ENCODE assay signal across 9 cellular contexts in the genomic region with DNA sequence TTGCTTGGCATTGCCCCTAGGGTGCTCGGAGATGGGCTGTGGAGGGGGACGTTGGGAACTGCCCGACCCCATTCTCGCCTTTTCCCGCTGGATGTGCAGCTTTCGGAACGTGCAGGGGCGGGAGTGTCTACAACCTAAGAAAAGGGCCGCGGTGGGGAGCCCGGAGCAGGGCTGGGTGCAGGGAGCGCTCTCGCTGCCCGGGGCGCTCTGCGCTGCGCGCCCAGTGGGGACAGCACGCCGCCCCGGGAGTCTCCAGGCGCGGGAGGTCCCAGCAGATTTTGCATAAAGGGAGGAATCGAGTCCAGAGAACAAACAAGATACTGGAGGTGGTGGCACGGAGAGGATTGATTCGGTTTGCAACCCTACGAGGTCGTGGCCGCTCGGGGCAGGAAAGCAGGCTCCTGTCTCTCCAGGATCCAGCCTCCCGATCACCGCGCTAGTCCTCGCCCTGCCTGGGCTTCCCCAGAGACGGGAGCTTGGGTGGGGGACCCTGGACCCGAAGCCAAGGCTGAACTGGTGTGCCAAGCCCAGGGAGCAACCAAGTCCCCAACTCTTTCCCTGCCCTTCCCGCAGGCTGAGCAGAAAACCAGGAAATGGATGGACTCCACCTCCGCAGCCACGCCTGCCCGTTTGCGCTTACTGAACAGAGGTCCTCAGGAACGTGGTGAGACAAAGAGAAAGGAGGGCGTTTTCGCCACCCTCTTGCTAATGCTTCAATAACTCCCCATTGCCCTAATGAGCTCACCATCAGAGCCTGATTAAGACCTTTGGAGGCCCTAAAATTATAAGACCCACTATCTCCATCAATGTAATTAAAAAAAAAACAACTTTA. TPM values are rescaled to one million over a fixed set of nuclear protein-coding genes. Genes with fewer than 3 reads are reported as not detected.
DNase-seq lines count a peak whose midpoint lies in the region; ATAC-seq, FAIRE-seq and TF ChIP-seq lines count a peak whose summit lies in the region.
"Had no signal": no experiment of that assay in that cellular context is flagged by ENCODE, and none has a peak within 500 bp of the region (broad histone marks: within the 10 kb centered on the region; RNA-seq: fewer than 3 reads in every experiment).

No MANE protein-coding gene starts in this region.

- H2BK15ac ChIP-seq in H1 (ENCODE audit: low read length): peak overlapping the region; percentile 73; the same call in 1 of the 2 replicates

- TF ChIP-seq CTCF in HEK293 (tag by site-specific recombination; IDR thresholded peaks at IDR 0.05): peak; percentile 85
- no peak for TF ChIP-seq CTCF in H1 (IDR thresholded peaks at IDR 0.05; ENCODE audit: control extremely low read depth in 1 of 3, insufficient read depth in 1 of 3, low read depth in 1 of 3, low read length in 3 of 3)
- TF ChIP-seq CTCF in uterus (IDR thresholded peaks at IDR 0.05): no peak
- TF ChIP-seq CTCF in GM10266 (IDR thresholded peaks at IDR 0.05; ENCODE audit: control insufficient read depth, insufficient read depth, low read depth, missing control alignments): no peak

- H3K36me3 ChIP-seq in HEK293 (ENCODE audit: control insufficient read depth in 2 of 2, insufficient read depth in 1 of 2, low read length in 2 of 2): no peaks in the 10 kb centered on the region
- H3K36me3 ChIP-seq in NT2/D1 (ENCODE audit: insufficient read depth, insufficient read length, low read length): no peaks in the 10 kb centered on the region
- H3K36me3 ChIP-seq in H1 (ENCODE audit: control insufficient read depth in 2 of 4, insufficient read depth in 4 of 4, low read length in 3 of 4): no peaks in the 10 kb centered on the region
- H3K36me3 ChIP-seq in uterus: no peaks in the 10 kb centered on the region

- TF ChIP-seq EP300 in H1 (IDR thresholded peaks at IDR 0.05; ENCODE audit: borderline replicate concordance in 1 of 2, low read depth in 2 of 2, low read length in 2 of 2): no peak

- H3K23me2 ChIP-seq in H1 (ENCODE audit: low read depth, low read length): no peaks in the 10 kb centered on the region; the same call in 1 of the 2 replicates

- H3K79me2 ChIP-seq in H1 (ENCODE audit: control insufficient read depth in 1 of 2, insufficient read depth in 2 of 2, low read length in 2 of 2): no peaks in the 10 kb centered on the region

- no peak overlapping the region for H4K91ac ChIP-seq in H1 (replicated peaks; ENCODE audit: insufficient read length, low read length)

- H3K9me3 ChIP-seq in HEK293 (ENCODE audit: control insufficient read depth, insufficient read depth, low read depth, low read length) (peaks cover 2% of the 10 kb centered on the region; the same call in 1 of the 2 replicates), NT2/D1 (ENCODE audit: insufficient read depth, low read length) (0 out of 2 replicates have a peak, but pooled peaks cover 9% of the 10 kb centered on the region), H1 (ENCODE audit: insufficient read depth in 2 of 2, low read depth in 1 of 2, low read length in 1 of 2) (no peaks in the 10 kb centered on the region; a peak in 1 of 4 replicates), uterus (no peaks in the 10 kb centered on the region)

- no peak for ATAC-seq in GM21360 (IDR thresholded peaks at IDR 0.05; ENCODE audit: unreplicated experiment)

- peaks cover 39% of the 10 kb centered on the region for H3K27me3 ChIP-seq in NT2/D1 (ENCODE audit: insufficient read depth, insufficient read length)
- H3K27me3 ChIP-seq in H1 (replicated peaks in 1 of 4; ENCODE audit: control insufficient read depth in 3 of 4, extremely low read depth in 1 of 4, insufficient read depth in 3 of 4, low read length in 3 of 4): no peaks in the 10 kb centered on the region
- no peaks in the 10 kb centered on the region for H3K27me3 ChIP-seq in uterus

- peak overlapping the region; percentile 79 to 93 for H3K4me2 ChIP-seq in H1 (ENCODE audit: insufficient read depth in 1 of 2, low read depth in 2 of 2, low read length in 2 of 2)

- peak overlapping the region; percentile 86 for H3K9ac ChIP-seq in NT2/D1 (ENCODE audit: insufficient read length, low read depth)
- peak overlapping the region in 3 of 4 experiments; percentile 49 to 64 (median 62); a peak in 5 of 7 replicates for H3K9ac ChIP-seq in H1 (replicated peaks in 1 of 4; ENCODE audit: extremely low read depth in 1 of 4, low read depth in 3 of 4, low read length in 3 of 4)

- no peak overlapping the region for H3K4ac ChIP-seq in H1 (replicated peaks; ENCODE audit: insufficient read length, low read depth, low read length)

- H2AFZ ChIP-seq in H1 (ENCODE audit: low read length): peak overlapping the region; percentile 71

- peak overlapping the region; percentile 64 for H3K4me3 ChIP-seq in HEK293 (ENCODE audit: low read depth, low read length)
- H3K4me3 ChIP-seq in NT2/D1 (ENCODE audit: insufficient read length, low read depth): peak overlapping the region; percentile 69
- H3K4me3 ChIP-seq in H1 (ENCODE audit: extremely low read depth in 1 of 4, insufficient read depth in 2 of 4, low read depth in 3 of 4, low read length in 4 of 4): peak overlapping the region; percentile 53 to 88 (median 72)
- H3K4me3 ChIP-seq in uterus: peak overlapping the region; percentile 30 to 47

- H3K56ac ChIP-seq in H1 (replicated peaks; ENCODE audit: insufficient read length, low read depth, low read length): peak overlapping the region; percentile 33

- H3K23ac ChIP-seq in H1 (ENCODE audit: insufficient read length): no peak overlapping the region

- no peak overlapping the region for H2AK5ac ChIP-seq in H1 (ENCODE audit: low read depth, low read length)

- H3K4me1 ChIP-seq in HEK293 (ENCODE audit: control insufficient read depth, insufficient read depth, low read length): peaks cover 14% of the 10 kb centered on the region
- H3K4me1 ChIP-seq in NT2/D1 (ENCODE audit: insufficient read depth, insufficient read length): peaks cover 2% of the 10 kb centered on the region
- H3K4me1 ChIP-seq in H1 (replicated peaks in 1 of 4; ENCODE audit: control insufficient read depth in 3 of 4, insufficient read depth in 4 of 4, low read length in 3 of 4): peaks cover 12 to 14% (median 13%) of the 10 kb centered on the region in 4 experiments; a peak in 6 of 7 replicates
- H3K4me1 ChIP-seq in uterus: no peaks in the 10 kb centered on the region

- H3K27ac ChIP-seq in HEK293 (ENCODE audit: extremely low read depth, low read depth, low read length) (peak overlapping the region; percentile 74; the same call in 1 of the 2 replicates), H1 (ENCODE audit: low read depth, low read length) (peak overlapping the region; percentile 54; the same call in 1 of the 2 replicates), uterus (no peak overlapping the region)

- peak; percentile 62 to 75 for TF ChIP-seq POLR2A in H1 (IDR thresholded peaks at IDR 0.05; ENCODE audit: control extremely low read depth in 1 of 2, low read depth in 2 of 2, low read length in 2 of 2)
- TF ChIP-seq POLR2A in uterus (IDR thresholded peaks at IDR 0.05): no peak

- intact Hi-C loops in uterus (cut with DNase I; ENCODE audit: low total_unique reads): no loop called here

- WGBS in H1 (ENCODE audit: extremely low coverage in 1 of 2, insufficient coverage in 1 of 2, insufficient read length in 1 of 2, insufficient replicate concordance in 2 of 2, low coverage in 1 of 2, low lambda C conversion rate in 2 of 2, missing lambda C conversion rate in 1 of 2), 2 experiments: 2% methylated on average over 44 of the region's 44 CpGs; no CpG with 5 or more reads in 1 of the 2 experiments

- peak overlapping the region; percentile 93; the same call in 1 of the 2 replicates for H4K8ac ChIP-seq in H1 (ENCODE audit: extremely low read depth, insufficient read depth, low read length)

- no peaks in the 10 kb centered on the region for H3K79me1 ChIP-seq in H1 (ENCODE audit: low read depth, low read length)

- peak overlapping the region; percentile 67; the same call in 1 of the 2 replicates for H2BK5ac ChIP-seq in H1 (ENCODE audit: low read depth, low read length)

- no peaks in the 10 kb centered on the region for H4K20me1 ChIP-seq in H1 (replicated peaks in 1 of 2; ENCODE audit: control insufficient read depth in 1 of 2, insufficient read depth in 2 of 2, low read length in 2 of 2)

- peak overlapping the region; percentile 62; the same call in 1 of the 2 replicates for H2BK20ac ChIP-seq in H1 (ENCODE audit: low read length)

- DNase-seq in AG08395 (ENCODE audit: low spot score) (peak; percentile 52), NT2/D1 (ENCODE audit: low read depth, low spot score) (peak; percentile 72), H1 (ENCODE audit: low read depth in 1 of 2, low spot score in 2 of 2) (peak; percentile 54 to 81), mesenteric fat pad (ENCODE audit: low spot score) (peak; percentile 88), uterus (peak; percentile 28 to 42), GM10266 (ENCODE audit: extremely low spot score) (no peak)

- 0 out of 2 replicates have a peak overlapping the region, but pooled peaks have one; percentile 62 for H2BK12ac ChIP-seq in H1 (ENCODE audit: low read depth, low read length)

- peak in 1 of 2 experiments; percentile 12; a peak in 2 of 4 replicates for TF ChIP-seq RAD21 in H1 (IDR thresholded peaks at IDR 0.05 in 1 of 2, conservative IDR thresholded peaks at IDR 0.05 in 1 of 2; ENCODE audit: low read depth in 2 of 2, low read length in 2 of 2)

- H2BK120ac ChIP-seq in H1 (replicated peaks; ENCODE audit: low read depth, low read length): no peak overlapping the region

- H3K18ac ChIP-seq in H1 (ENCODE audit: extremely low read depth, low read length): peak overlapping the region; percentile 96

- H3K14ac ChIP-seq in H1 (ENCODE audit: insufficient read length): peak overlapping the region; percentile 21

- H4K5ac ChIP-seq in H1 (ENCODE audit: insufficient read length, low read depth, low read length): peak overlapping the region; percentile 59

- CTCF ChIA-PET in HEK293 (lab: Yijun Ruan, JAX): interaction anchor here (0.6 to 2.1 kb wide), 6 partner anchors 11 to 35 kb away, joined by 3 to 8 read pairs (median 4); no protein-coding TSS in a partner anchor
- CTCF ChIA-PET in H1 (lab: Charles Lee; ENCODE audit: partially characterized antibody): interaction anchor here (0.7 to 3.0 kb wide), 6 partner anchors 12 to 203 kb away, joined by 3 to 9 read pairs (median 4); no protein-coding TSS in a partner anchor

- POLR2A ChIA-PET in HEK293 (lab: Yijun Ruan, JAX) (interaction anchor here (1.8 to 2.6 kb wide), 2 partner anchors 13 to 87 kb away, joined by 5 to 19 read pairs; a partner anchor contains a TSS), H1 (lab: Charles Lee; ENCODE audit: partially characterized antibody) (interaction anchor here (0.7 to 5.0 kb wide), 6 partner anchors 11 to 195 kb away, joined by 3 to 39 read pairs (median 3); a partner anchor contains a TSS)

- FAIRE-seq in H1 (lab: Jason Lieb, UNC): no peak
- FAIRE-seq: frontal cortex had no signal

RNA-seq across cellular contexts. Expression of a gene that starts 59.7 kb away (rescaled TPM):
- not detected in 2 replicates for total RNA-seq in H1 (2021; fragmentation: NEBNext Ultra II Directional; extraction: Animal tissue kit (Norgen Biotek cat#: 25700))
- under 0.01 TPM in 1 of 2 replicates, not detected in the other for polyA plus RNA-seq in H1 (2011; rRNA removed)
- 0.01 TPM for polyA plus RNA-seq in H1 (2011; cell fraction: cytosol; rRNA removed)
- polyA plus RNA-seq in H1 (2011; cell fraction: nucleus; rRNA removed): not detected
- not detected in 4 replicates for polyA plus RNA-seq in H1 (2012, experiment 1 of 2)
- polyA plus RNA-seq in H1 (2012, experiment 2 of 2): not detected
- polyA plus RNA-seq in H1 (2013, experiment 1 of 2): not detected
- under 0.01 TPM for polyA plus RNA-seq in H1 (2013, experiment 2 of 2)
- not detected in 2 replicates for polyA minus RNA-seq in H1 (2011; rRNA and poly(A)+ RNA removed)
- polyA minus RNA-seq in H1 (2011; cell fraction: cytosol; rRNA and poly(A)+ RNA removed): not detected
- polyA minus RNA-seq in H1 (2011; cell fraction: nucleus; rRNA and poly(A)+ RNA removed): not detected
- 0.19 TPM for total RNA-seq in mesenteric fat pad
- total RNA-seq in uterus: under 1 TPM in 2 of 4 donors, not detected in 2; 0.21 to 0.52 TPM

Comparison
In these comparisons a context has a peak if more than half of its experiments do, and no peak if none do; other contexts are left out.
1. H3K27ac ChIP-seq: peak in HEK293 (single experiment) and H1 (single experiment); none in uterus (0 of 2).
2. POLR2A ChIP-seq: peak in H1 (2 of 2); none in uterus (0 of 2).
3. Peak in every context shown above with its lines, with median percentiles within 50 percentile points of each other: H3K4me3 ChIP-seq.